Comparison of ENCODE assay signal across 8 cellular contexts in the genomic region with DNA sequence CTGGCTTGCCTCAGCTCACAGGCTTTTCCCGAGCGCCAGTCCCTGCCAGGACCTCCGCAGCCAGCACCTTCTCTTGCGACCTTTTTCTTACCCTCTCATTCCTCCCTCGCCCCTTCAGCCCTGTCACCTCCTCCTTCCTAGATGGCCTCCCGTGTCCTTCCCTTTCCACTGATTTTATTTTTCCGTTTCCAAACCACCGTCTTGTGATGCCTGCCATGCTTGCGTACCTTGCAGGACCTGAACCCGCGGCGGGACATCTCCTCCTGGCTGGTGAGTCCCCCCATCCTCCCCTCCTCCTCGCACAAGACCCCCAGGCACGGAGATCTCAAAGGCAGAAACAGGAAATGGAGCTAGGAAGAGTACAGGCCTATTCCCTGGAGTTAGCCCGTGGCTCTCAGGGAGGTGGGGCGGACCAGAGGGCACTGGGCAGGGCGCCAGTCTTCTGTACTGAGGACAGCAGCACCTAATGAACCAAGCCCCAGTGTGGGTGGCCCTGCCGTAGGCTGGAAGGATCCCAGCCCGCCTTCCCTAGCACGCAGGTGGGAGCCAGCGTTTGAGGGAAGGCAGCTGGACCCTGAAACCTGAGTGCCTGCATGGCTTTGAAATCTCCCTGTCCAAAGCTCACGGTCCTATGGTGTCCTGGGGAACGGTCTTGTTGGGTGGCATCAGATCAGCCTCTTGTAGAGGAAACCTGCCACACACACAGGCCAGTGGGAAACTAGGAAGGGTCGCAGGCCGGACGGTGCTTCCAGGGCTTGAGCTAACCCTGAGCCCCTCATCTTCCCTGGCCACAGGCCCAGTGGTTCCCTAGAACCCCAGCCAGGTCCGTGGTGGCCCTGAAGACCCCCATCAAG. TPM values are rescaled to one million over a fixed set of nuclear protein-coding genes. Genes with fewer than 3 reads are reported as not detected.
DNase-seq lines count a peak whose midpoint lies in the region; ATAC-seq, FAIRE-seq and TF ChIP-seq lines count a peak whose summit lies in the region.

No MANE protein-coding gene starts in this region.

- H2AK5ac ChIP-seq in mesenchymal stem cell (ENCODE audit: low read length, severe bottlenecking) = peak overlapping the region; percentile 2

- no peak overlapping the region for H4K91ac ChIP-seq in mesenchymal stem cell (ENCODE audit: low read length)

- H3K27ac Mint-ChIP-seq in CD4-positive, alpha-beta T cell = peak overlapping the region; percentile 88

- in situ Hi-C loops in SK-MEL-5 (cut with HindIII; ENCODE audit: low pct_unique_long_range_greater_than_20kb, low sequenced_read_pairs) = no loop called here
- in situ Hi-C loops in transverse colon (cut with MboI; ENCODE audit: low pct_ligation_motif_present in 1 of 4, low pct_unique_long_range_greater_than_20kb in 1 of 4, low sequenced_read_pairs in 3 of 4) = loop anchor here in 3 of 4 donors (5.0 to 10.0 kb wide), 2 partner anchors 53 to 56 kb away; a partner anchor contains a TSS

- DNase-seq in CD4-positive, alpha-beta T cell = no peak
- DNase-seq in HT1080 (ENCODE audit: low read depth) = peak; percentile 53
- DNase-seq in SK-MEL-5 (ENCODE audit: low read depth, low spot score) = peak; percentile 47
- DNase-seq in effector memory CD4-positive, alpha-beta T cell = no peak
- DNase-seq in mesenchymal stem cell = peak; percentile 62
- DNase-seq in transverse colon = peak; percentile 95
- DNase-seq in frontal cortex (ENCODE audit: low spot score in 2 of 2) = no peak

- H3K4me1 Mint-ChIP-seq in CD4-positive, alpha-beta T cell (ENCODE audit: low read depth) = peaks cover 83% of the 10 kb centered on the region

- H3K14ac ChIP-seq in mesenchymal stem cell (ENCODE audit: low read length in 2 of 2) = peak overlapping the region in 1 of 2 experiments; percentile 50

- 25% methylated on average over 27 of the region's 27 CpGs for WGBS in mesenchymal stem cell
- 0 to 12% methylated on average over 13 to 27 of the region's 27 CpGs for WGBS in transverse colon (ENCODE audit: low coverage in 1 of 2), 2 donors

- no peaks in the 10 kb centered on the region for H3K27me3 Mint-ChIP-seq in CD4-positive, alpha-beta T cell

- H3K27me3 ChIP-seq in CD4-positive, alpha-beta T cell (ENCODE audit: control insufficient read depth, insufficient read depth, low read length) = no peaks in the 10 kb centered on the region
- H3K27me3 ChIP-seq in effector memory CD4-positive, alpha-beta T cell (replicated peaks; ENCODE audit: control insufficient read depth, insufficient read depth, low read length, poor library complexity, severe bottlenecking) = no peaks in the 10 kb centered on the region
- no peaks in the 10 kb centered on the region for H3K27me3 ChIP-seq in mesenchymal stem cell (ENCODE audit: control insufficient read depth in 1 of 2, insufficient read depth in 1 of 2, low read length in 2 of 2)
- H3K27me3 ChIP-seq in transverse colon = no peaks in the 10 kb centered on the region

- intact Hi-C loops in CD4-positive, alpha-beta T cell (cut with DNase I, micrococcal nuclease) = loop anchor here in 1 of 2 experiments (1.0 to 5.0 kb wide), 3 partner anchors 21 to 70 kb away; no protein-coding TSS in a partner anchor
- intact Hi-C loops in transverse colon (cut with DNase I; ENCODE audit: low total_unique reads) = loop anchor here (2.0 kb wide), 1 partner anchor 28 kb away; no protein-coding TSS in a partner anchor

- H2AFZ ChIP-seq in mesenchymal stem cell (ENCODE audit: low read depth, low read length) = peak overlapping the region; percentile 33

- peak overlapping the region; percentile 64 for H3K27ac ChIP-seq in CD4-positive, alpha-beta T cell (ENCODE audit: low read depth, low read length)
- H3K27ac ChIP-seq in effector memory CD4-positive, alpha-beta T cell (ENCODE audit: insufficient read depth, low read length, poor library complexity, severe bottlenecking) = peak overlapping the region; percentile 67
- H3K27ac ChIP-seq in mesenchymal stem cell (ENCODE audit: low read length, poor library complexity, severe bottlenecking) (peak overlapping the region; percentile 53), transverse colon (peak overlapping the region; percentile 94 to 98 (median 96))

- H2BK120ac ChIP-seq in mesenchymal stem cell (ENCODE audit: low read depth, low read length) = no peak overlapping the region

- H2BK12ac ChIP-seq in mesenchymal stem cell (ENCODE audit: low read length in 2 of 2) = peak overlapping the region; percentile 18 to 55

- no peak for TF ChIP-seq EP300 in transverse colon (IDR thresholded peaks at IDR 0.05; ENCODE audit: low read depth)

- peak overlapping the region; percentile 96 for H3K9ac ChIP-seq in mesenchymal stem cell (ENCODE audit: low read length)

- TF ChIP-seq POLR2A in transverse colon (IDR thresholded peaks at IDR 0.05) = peak; percentile 86

- CTCF ChIA-PET in CD4-positive, alpha-beta T cell (lab: Charles Lee) = interaction anchor here (0.7 to 1.8 kb wide), 3 partner anchors 29 to 173 kb away, joined by 3 to 8 read pairs (median 5); no protein-coding TSS in a partner anchor

- peak overlapping the region; percentile 99 for H3K4me3 Mint-ChIP-seq in CD4-positive, alpha-beta T cell

- no peaks in the 10 kb centered on the region for H3K36me3 ChIP-seq in effector memory CD4-positive, alpha-beta T cell (ENCODE audit: control insufficient read depth, insufficient read depth, low read length)
- peaks cover 43 to 46% of the 10 kb centered on the region in 2 experiments for H3K36me3 ChIP-seq in mesenchymal stem cell (ENCODE audit: control insufficient read depth in 1 of 2, insufficient read depth in 2 of 2, low read depth in 1 of 2, low read length in 2 of 2)
- H3K36me3 ChIP-seq in transverse colon = no peaks in the 10 kb centered on the region

- no peaks in the 10 kb centered on the region for H3K9me3 ChIP-seq in CD4-positive, alpha-beta T cell (ENCODE audit: control insufficient read depth, low read length)
- H3K9me3 ChIP-seq in effector memory CD4-positive, alpha-beta T cell (ENCODE audit: control insufficient read depth, low read length) = no peaks in the 10 kb centered on the region
- no peaks in the 10 kb centered on the region for H3K9me3 ChIP-seq in mesenchymal stem cell (ENCODE audit: control insufficient read depth, low read length)
- H3K9me3 ChIP-seq in transverse colon = no peaks in the 10 kb centered on the region

- H3K79me1 ChIP-seq in mesenchymal stem cell (replicated peaks; ENCODE audit: low read length, poor library complexity, severe bottlenecking) = peaks cover 14% of the 10 kb centered on the region

- no peak overlapping the region for H2BK5ac ChIP-seq in mesenchymal stem cell (ENCODE audit: low read depth, low read length, poor library complexity, severe bottlenecking)

- peak overlapping the region; percentile 29 to 76 for H3K4ac ChIP-seq in mesenchymal stem cell (ENCODE audit: low read depth in 1 of 2, low read length in 2 of 2)

- H3K18ac ChIP-seq in mesenchymal stem cell (ENCODE audit: low read depth in 1 of 2, low read length in 2 of 2) = peak overlapping the region; percentile 46 to 73

- H3K9me3 Mint-ChIP-seq in CD4-positive, alpha-beta T cell = no peaks in the 10 kb centered on the region

- H3K23ac ChIP-seq in mesenchymal stem cell (ENCODE audit: low read length in 2 of 2) = peak overlapping the region in 1 of 2 experiments; percentile 16

- no peak for ATAC-seq in CD4-positive, alpha-beta T cell (ENCODE audit: poor library complexity)
- no peak for ATAC-seq in HG03139 (IDR thresholded peaks at IDR 0.05; ENCODE audit: unreplicated experiment)

- POLR2A ChIA-PET in CD4-positive, alpha-beta T cell (lab: Charles Lee) = interaction anchor here (0.7 to 2.7 kb wide), 8 partner anchors 15 to 172 kb away, joined by 3 to 29 read pairs (median 4); a partner anchor contains a TSS

- peak overlapping the region; percentile 82 for H2BK15ac ChIP-seq in mesenchymal stem cell (ENCODE audit: low read depth, poor library complexity, severe bottlenecking)

- H4K8ac ChIP-seq in mesenchymal stem cell (ENCODE audit: low read length) = peak overlapping the region; percentile 19

- peak overlapping the region; percentile 58 for H3K4me3 ChIP-seq in effector memory CD4-positive, alpha-beta T cell (ENCODE audit: insufficient read depth, low read depth, low read length, poor library complexity, severe bottlenecking)
- H3K4me3 ChIP-seq in mesenchymal stem cell (ENCODE audit: insufficient read depth in 1 of 2, low read depth in 1 of 2, low read length in 2 of 2) (peak overlapping the region; percentile 70 to 95), transverse colon (peak overlapping the region; percentile 75 to 90 (median 81))

- peaks cover 49% of the 10 kb centered on the region for H3K4me1 ChIP-seq in effector memory CD4-positive, alpha-beta T cell (ENCODE audit: control insufficient read depth, insufficient read depth, low read length, poor library complexity, severe bottlenecking)
- peaks cover 30% of the 10 kb centered on the region for H3K4me1 ChIP-seq in mesenchymal stem cell (ENCODE audit: control insufficient read depth, insufficient read depth, low read depth, low read length)
- H3K4me1 ChIP-seq in transverse colon = peaks cover 32 to 86% (median 40%) of the 10 kb centered on the region in 4 donors

- no peak for FAIRE-seq in frontal cortex (lab: Jason Lieb, UNC)

- peaks cover 15% of the 10 kb centered on the region for H3K36me3 Mint-ChIP-seq in CD4-positive, alpha-beta T cell (ENCODE audit: low read depth)

- TF ChIP-seq CTCF in CD4-positive, alpha-beta T cell (IDR thresholded peaks at IDR 0.05) = no peak
- no peak for TF ChIP-seq CTCF in transverse colon (IDR thresholded peaks at IDR 0.05)

- peak overlapping the region; percentile 72 for H3K4me2 ChIP-seq in mesenchymal stem cell (ENCODE audit: low read length, poor library complexity, severe bottlenecking)

RNA-seq across cellular contexts. Expression of a gene that starts 0.6 kb away (rescaled TPM):
- total RNA-seq in CD4-positive, alpha-beta T cell = 1 to 10 TPM; 4.7 to 5.7 TPM
- 14.3 and 15.2 TPM in 2 replicates for total RNA-seq in HT1080 (2014; rRNA removed; shearing (Covaris generic))
- polyA plus RNA-seq in HT1080 (2015; cell fraction: cytosol; rRNA removed) = 10.3 and 20.0 TPM in 2 replicates
- 4.5 and 5.9 TPM in 2 replicates for polyA plus RNA-seq in HT1080 (2015; cell fraction: nucleus; rRNA removed)
- 6.0 and 7.1 TPM in 2 replicates for total RNA-seq in SK-MEL-5 (2014; rRNA removed; shearing (Covaris generic))
- 24.0 and 34.6 TPM in 2 replicates for polyA plus RNA-seq in SK-MEL-5 (2015; cell fraction: cytosol; rRNA removed)
- polyA plus RNA-seq in SK-MEL-5 (2015; cell fraction: nucleus; rRNA removed) = 4.6 and 6.3 TPM in 2 replicates
- polyA plus RNA-seq in mesenchymal stem cell (2013, experiment 1 of 2) = 18.8 TPM
- 19.6 TPM for polyA plus RNA-seq in mesenchymal stem cell (2013, experiment 2 of 2)
- total RNA-seq in transverse colon = 10 to 100 TPM; 11.2 to 35.0 (median 20.5) TPM
- 0.82 TPM for total RNA-seq in frontal cortex

RNA-seq across cellular contexts. Expression of a gene that starts 17.4 kb away (rescaled TPM):
- not detected for total RNA-seq in CD4-positive, alpha-beta T cell
- 10.1 and 14.3 TPM in 2 replicates for total RNA-seq in HT1080 (2014; rRNA removed; shearing (Covaris generic))
- polyA plus RNA-seq in HT1080 (2015; cell fraction: cytosol; rRNA removed) = 30.9 and 36.3 TPM in 2 replicates
- 23.0 and 24.4 TPM in 2 replicates for polyA plus RNA-seq in HT1080 (2015; cell fraction: nucleus; rRNA removed)
- total RNA-seq in SK-MEL-5 (2014; rRNA removed; shearing (Covaris generic)) = 3.5 and 4.3 TPM in 2 replicates
- polyA plus RNA-seq in SK-MEL-5 (2015; cell fraction: cytosol; rRNA removed) = 38.5 and 43.0 TPM in 2 replicates
- 37.7 and 48.0 TPM in 2 replicates for polyA plus RNA-seq in SK-MEL-5 (2015; cell fraction: nucleus; rRNA removed)
- polyA plus RNA-seq in mesenchymal stem cell (2013, experiment 1 of 2) = 50.8 TPM
- polyA plus RNA-seq in mesenchymal stem cell (2013, experiment 2 of 2) = 51.3 TPM
- total RNA-seq in transverse colon (10 to 100 TPM in 3 of 4 donors, 1 to 10 TPM in 1; 9.1 to 41.9 (median 12.2) TPM), frontal cortex (8.2 TPM)

RNA-seq across cellular contexts. Expression of a gene that starts 21.8 kb away (rescaled TPM):
- total RNA-seq in CD4-positive, alpha-beta T cell = 10 to 100 TPM; 46.6 to 55.0 TPM
- 388 and 548 TPM in 2 replicates for total RNA-seq in HT1080 (2014; rRNA removed; shearing (Covaris generic))
- 271 and 305 TPM in 2 replicates for polyA plus RNA-seq in HT1080 (2015; cell fraction: cytosol; rRNA removed)
- polyA plus RNA-seq in HT1080 (2015; cell fraction: nucleus; rRNA removed) = 230 and 238 TPM in 2 replicates
- 300 and 342 TPM in 2 replicates for total RNA-seq in SK-MEL-5 (2014; rRNA removed; shearing (Covaris generic))
- 235 and 321 TPM in 2 replicates for polyA plus RNA-seq in SK-MEL-5 (2015; cell fraction: cytosol; rRNA removed)
- polyA plus RNA-seq in SK-MEL-5 (2015; cell fraction: nucleus; rRNA removed) = 50.7 and 62.3 TPM in 2 replicates
- 203 TPM for polyA plus RNA-seq in mesenchymal stem cell (2013, experiment 1 of 2)
- 206 TPM for polyA plus RNA-seq in mesenchymal stem cell (2013, experiment 2 of 2)
- total RNA-seq in transverse colon = 100 to 1,000 TPM; 137 to 169 (median 159) TPM
- 196 TPM for total RNA-seq in frontal cortex

RNA-seq across cellular contexts. Expression of a gene that starts 25.7 kb away (rescaled TPM):
- total RNA-seq in CD4-positive, alpha-beta T cell = 100 to 1,000 TPM; 321 to 324 TPM
- total RNA-seq in HT1080 (2014; rRNA removed; shearing (Covaris generic)) = 31.7 and 38.5 TPM in 2 replicates
- 21.9 and 23.3 TPM in 2 replicates for polyA plus RNA-seq in HT1080 (2015; cell fraction: cytosol; rRNA removed)
- 78.2 and 86.9 TPM in 2 replicates for polyA plus RNA-seq in HT1080 (2015; cell fraction: nucleus; rRNA removed)
- 18.7 and 19.1 TPM in 2 replicates for total RNA-seq in SK-MEL-5 (2014; rRNA removed; shearing (Covaris generic))
- polyA plus RNA-seq in SK-MEL-5 (2015; cell fraction: cytosol; rRNA removed) = 29.6 and 43.8 TPM in 2 replicates
- polyA plus RNA-seq in SK-MEL-5 (2015; cell fraction: nucleus; rRNA removed) = 117 TPM in 2 replicates
- polyA plus RNA-seq in mesenchymal stem cell (2013, experiment 1 of 2) = 12.6 TPM
- 11.8 TPM for polyA plus RNA-seq in mesenchymal stem cell (2013, experiment 2 of 2)
- total RNA-seq in transverse colon (100 to 1,000 TPM in 2 of 4 donors, 10 to 100 TPM in 2; 68.7 to 272 (median 100) TPM), frontal cortex (16.3 TPM)

RNA-seq across cellular contexts. Expression of a gene that starts 56.0 kb away (rescaled TPM):
- total RNA-seq in CD4-positive, alpha-beta T cell = under 1 TPM; 0.16 to 0.34 TPM
- total RNA-seq in HT1080 (2014; rRNA removed; shearing (Covaris generic)) = 3.3 and 3.9 TPM in 2 replicates
- polyA plus RNA-seq in HT1080 (2015; cell fraction: cytosol; rRNA removed) = 6.0 and 7.2 TPM in 2 replicates
- polyA plus RNA-seq in HT1080 (2015; cell fraction: nucleus; rRNA removed) = 2.2 and 2.9 TPM in 2 replicates
- 5.3 TPM in 2 replicates for total RNA-seq in SK-MEL-5 (2014; rRNA removed; shearing (Covaris generic))
- 6.0 and 7.8 TPM in 2 replicates for polyA plus RNA-seq in SK-MEL-5 (2015; cell fraction: cytosol; rRNA removed)
- polyA plus RNA-seq in SK-MEL-5 (2015; cell fraction: nucleus; rRNA removed) = 1.6 and 1.8 TPM in 2 replicates
- 0.47 TPM for polyA plus RNA-seq in mesenchymal stem cell (2013, experiment 1 of 2)
- polyA plus RNA-seq in mesenchymal stem cell (2013, experiment 2 of 2) = 0.48 TPM
- 1 to 10 TPM in 1 of 4 donors, under 1 TPM in 3; 0.14 to 3.8 (median 0.61) TPM for total RNA-seq in transverse colon
- 0.82 TPM for total RNA-seq in frontal cortex

Comparison
In these comparisons a context has a peak if more than half of its experiments do, and no peak if none do; other contexts are left out.
1. DNase-seq: peak in HT1080 (single experiment), SK-MEL-5 (single experiment), mesenchymal stem cell (single experiment) and transverse colon (single experiment); none in CD4-positive, alpha-beta T cell (0 of 10), effector memory CD4-positive, alpha-beta T cell (0 of 3) and frontal cortex (0 of 2).
2. Peak in every context shown above with its lines, with median percentiles within 50 percentile points of each other: H3K27ac ChIP-seq and H3K4me3 ChIP-seq.